30 cellular contexts compared by ENCODE assay signal in genomic region chr12:103811791-103812190, GRCh38.
"Had no signal": no experiment of that assay in that cellular context is flagged by ENCODE, and none has a peak within 500 bp of the region (broad histone marks: within the 10 kb centered on the region; RNA-seq: fewer than 3 reads in every experiment).

No MANE protein-coding gene starts in this region.

- H3K36me3 ChIP-seq: cardiac muscle cell had no signal

- FAIRE-seq: bronchial epithelial cell, TTC549 had no signal

- H3K9me3 ChIP-seq: ascending aorta had no signal

- DNase-seq: activated B cell treated with CpG ODN at 0.5 μM for 24 hours; activated CD4-positive, alpha-beta memory T cell treated with anti-CD3 and anti-CD28 coated beads, Interleukin-2, amount 10 ng/mL, durations not matched to agents 7 days and 5 days; activated CD4-positive, alpha-beta T cell treated with anti-CD3 and anti-CD28 coated beads for 4 hours; activated CD4-positive, alpha-beta T cell treated with anti-CD3 and anti-CD28 coated beads, Interleukin-2, amount 10 ng/mL, durations not matched to agents 24 days and 14 days; activated CD4-positive, alpha-beta T cell treated with anti-CD3 and anti-CD28 coated beads, Interleukin-2, amount 50 U/mL, for 48 hours; activated CD4-positive, CD25-positive, alpha-beta regulatory T cell treated with anti-CD3 and anti-CD28 coated beads, Interleukin-2, amount 50 U/mL, for 72 hours; activated CD8-positive, alpha-beta memory T cell treated with anti-CD3 and anti-CD28 coated beads for 24 hours; activated CD8-positive, alpha-beta memory T cell treated with anti-CD3 and anti-CD28 coated beads, Interleukin-2, amount 10 ng/mL, durations not matched to agents 7 days and 5 days; activated CD8-positive, alpha-beta memory T cell treated with anti-CD3 and anti-CD28 coated beads, Interleukin-2, amount 50 U/mL, for 48 hours; activated CD8-positive, alpha-beta T cell treated with anti-CD3 and anti-CD28 coated beads, Interleukin-2, amount 10 ng/mL, durations not matched to agents 7 days and 5 days; activated effector memory CD4-positive, alpha-beta T cell treated with Interleukin-2 at 50 U/mL for 16 hours; activated gamma-delta T cell; activated naive CD4-positive, alpha-beta T cell treated with anti-CD3 and anti-CD28 coated beads, Interleukin-2, amount 10 ng/mL, durations not matched to agents 7 days and 5 days; activated naive CD4-positive, alpha-beta T cell treated with Interleukin-2 at 50 U/mL for 16 hours; activated naive CD8-positive, alpha-beta T cell treated with anti-CD3 and anti-CD28 coated beads, Interleukin-2, amount 10 ng/mL, durations not matched to agents 7 days and 5 days; activated naive CD8-positive, alpha-beta T cell treated with anti-CD3 and anti-CD28 coated beads, Interleukin-2, amount 50 U/mL, for 24 hours; activated T-cell treated with anti-CD3 and anti-CD28 coated beads, Interleukin-2, amount 50 U/mL, for 24 hours; activated T-cell treated with anti-CD3 and anti-CD28 coated beads, Interleukin-2, amount 50 U/mL, for 48 hours; amygdala; anterior cingulate cortex; caudate nucleus; cerebellar nuclear complex; T-helper 1 cell; T-helper 2 cell; T-helper 9 cell had no signal

- ATAC-seq: activated CD8-positive, alpha-beta memory T cell treated with anti-CD3 and anti-CD28 coated beads, Interleukin-2, amount 10 ng/mL, durations not matched to agents 7 days and 5 days; activated CD8-positive, alpha-beta T cell treated with anti-CD3 and anti-CD28 coated beads, Interleukin-2, amount 10 ng/mL, durations not matched to agents 7 days and 5 days; activated naive CD8-positive, alpha-beta T cell treated with anti-CD3 and anti-CD28 coated beads, Interleukin-2, amount 50 U/mL, for 24 hours had no signal

- H3K27ac ChIP-seq: ascending aorta, cardiac muscle cell, VCaP had no signal

- H3K4me3 ChIP-seq: ascending aorta, cardiac muscle cell had no signal

- H3K27me3 ChIP-seq: ascending aorta, cardiac muscle cell had no signal
